18 cellular contexts compared by ENCODE assay signal in genomic region chr1:93463960-93464359, GRCh38. TPM values are rescaled to one million over a fixed set of nuclear protein-coding genes. Genes with fewer than 3 reads are reported as not detected.
DNase-seq lines count a peak whose midpoint lies in the region; ATAC-seq and TF ChIP-seq lines count a peak whose summit lies in the region.
"Had no signal": no experiment of that assay in that cellular context is flagged by ENCODE, and none has a peak within 500 bp of the region (broad histone marks: within the 10 kb centered on the region; RNA-seq: fewer than 3 reads in every experiment).

No MANE protein-coding gene starts in this region.

- no peak for TF ChIP-seq CTCF in GM23338 (conservative IDR thresholded peaks at IDR 0.05; ENCODE audit: low read depth in 2 of 2)
- TF ChIP-seq CTCF in chondrocyte (IDR thresholded peaks at IDR 0.05): no peak

- H3K27me3 ChIP-seq in GM23338 (ENCODE audit: insufficient read depth): no peaks in the 10 kb centered on the region
- no peaks in the 10 kb centered on the region for H3K27me3 ChIP-seq in trophoblast cell (ENCODE audit: insufficient read depth, low read length)

- peaks cover 23% of the 10 kb centered on the region for H3K9me3 Mint-ChIP-seq in GM23338
- peaks cover 12% of the 10 kb centered on the region for H3K9me3 Mint-ChIP-seq in chondrocyte (ENCODE audit: low read depth)

- no peaks in the 10 kb centered on the region for H3K9me2 ChIP-seq in GM23338 (ENCODE audit: insufficient read depth)

- peak overlapping the region; percentile 86 for H3K4ac ChIP-seq in trophoblast cell (ENCODE audit: low read depth, low read length)

- H3K36me3 ChIP-seq in GM23338 (ENCODE audit: insufficient read depth) (no peaks in the 10 kb centered on the region), trophoblast cell (ENCODE audit: control insufficient read depth in 1 of 2, insufficient read depth in 2 of 2, low read length in 2 of 2) (peaks cover 0 to 2% of the 10 kb centered on the region in 2 experiments)

- peaks cover 74% of the 10 kb centered on the region for H4K20me1 ChIP-seq in GM23338 (replicated peaks; ENCODE audit: insufficient read depth)

- no peak overlapping the region for H2BK120ac ChIP-seq in trophoblast cell (ENCODE audit: insufficient read depth, low read length, poor library complexity)

- H3K9me3 ChIP-seq in trophoblast cell (ENCODE audit: insufficient read depth, low read depth, low read length): no peaks in the 10 kb centered on the region

- H3K23ac ChIP-seq in trophoblast cell (ENCODE audit: low read length): no peak overlapping the region

- no peak overlapping the region for H4K8ac ChIP-seq in trophoblast cell (ENCODE audit: low read depth, low read length)

- H2BK5ac ChIP-seq in trophoblast cell (ENCODE audit: low read depth, low read length, poor library complexity): no peak overlapping the region

- H3K27ac Mint-ChIP-seq in GM23338: no peak overlapping the region
- H3K27ac Mint-ChIP-seq in chondrocyte (ENCODE audit: unreplicated experiment): peak overlapping the region; percentile 4
- H3K27ac Mint-ChIP-seq: CD8-positive, alpha-beta memory T cell had no signal

- no peak for DNase-seq in GM23338 (ENCODE audit: low spot score)
- DNase-seq in RPMI8226: peak; percentile 62
- no peak for DNase-seq in chondrocyte (ENCODE audit: low spot score)
- DNase-seq in trophoblast cell: no peak
- DNase-seq in glomerular visceral epithelial cell (ENCODE audit: extremely low spot score): no peak
- no peak for DNase-seq in activated CD8-positive, alpha-beta memory T cell treated with anti-CD3 and anti-CD28 coated beads, Interleukin-2, amount 50 U/mL, for 48 hours
- DNase-seq: C1 segment of cervical spinal cord; CD8-positive, alpha-beta memory T cell; DMS79; KG1; NCI-H1417; NCI-H187; NCI-H226; NCI-H524; NCI-H82; SHP77 had no signal

- no CpG with 5 or more reads among the region's 1 CpG for WGBS in trophoblast cell (ENCODE audit: extremely low coverage, insufficient coverage, insufficient read length)

- H2AFZ ChIP-seq in GM23338 (no peak overlapping the region), trophoblast cell (ENCODE audit: insufficient read depth, low read length, poor library complexity) (no peak overlapping the region)

- H3K4me1 ChIP-seq in GM23338 (ENCODE audit: insufficient read depth): peaks cover 34% of the 10 kb centered on the region
- H3K4me1 ChIP-seq in trophoblast cell (ENCODE audit: control insufficient read depth in 1 of 2, insufficient read depth in 2 of 2, low read length in 2 of 2): no peaks in the 10 kb centered on the region

- no peak overlapping the region for H2AK5ac ChIP-seq in trophoblast cell (ENCODE audit: low read length)

- H3K27me3 Mint-ChIP-seq in GM23338 (ENCODE audit: insufficient read depth, low read depth, poor library complexity): peaks cover 4% of the 10 kb centered on the region
- no peaks in the 10 kb centered on the region for H3K27me3 Mint-ChIP-seq in chondrocyte (ENCODE audit: low read depth)

- no peaks in the 10 kb centered on the region for H3F3A ChIP-seq in GM23338 (replicated peaks; ENCODE audit: low read depth)

- H2BK12ac ChIP-seq in trophoblast cell (ENCODE audit: low read length): no peak overlapping the region

- H3K27ac ChIP-seq in GM23338 (ENCODE audit: low read depth) (0 out of 2 replicates have a peak overlapping the region, but pooled peaks have one; percentile 43), trophoblast cell (ENCODE audit: low read depth, low read length) (no peak overlapping the region)
- H3K27ac ChIP-seq: SK-N-MC had no signal

- H3K79me2 ChIP-seq in GM23338 (replicated peaks; ENCODE audit: insufficient read depth) (peaks cover 100% of the 10 kb centered on the region), trophoblast cell (ENCODE audit: control insufficient read depth, insufficient read depth, low read length, poor library complexity) (peaks cover 20% of the 10 kb centered on the region)

- H3K14ac ChIP-seq in trophoblast cell (ENCODE audit: low read length): no peak overlapping the region

- no peak for ATAC-seq in GM23338
- no peak for ATAC-seq in HG02763 (IDR thresholded peaks at IDR 0.05; ENCODE audit: unreplicated experiment)

- H4K12ac ChIP-seq in trophoblast cell (ENCODE audit: low read depth, low read length): no peak overlapping the region

- H3K9ac ChIP-seq in trophoblast cell (ENCODE audit: low read length): no peak overlapping the region

- no peak overlapping the region for H3K18ac ChIP-seq in trophoblast cell (ENCODE audit: low read length)

- H3K79me1 ChIP-seq in trophoblast cell (ENCODE audit: low read length): no peaks in the 10 kb centered on the region

- H3K4me1 Mint-ChIP-seq in GM23338: peaks cover 30% of the 10 kb centered on the region
- H3K4me1 Mint-ChIP-seq in chondrocyte (ENCODE audit: low read depth): peaks cover 45% of the 10 kb centered on the region
- H3K4me1 Mint-ChIP-seq: CD8-positive, alpha-beta memory T cell had no signal

- H3K4me3 Mint-ChIP-seq in GM23338: no peak overlapping the region
- H3K4me3 Mint-ChIP-seq in chondrocyte (ENCODE audit: unreplicated experiment): no peak overlapping the region
- H3K4me3 Mint-ChIP-seq: CD8-positive, alpha-beta memory T cell had no signal

- H3K36me3 Mint-ChIP-seq in GM23338 (ENCODE audit: low read depth): peaks cover 38% of the 10 kb centered on the region
- peaks cover 4% of the 10 kb centered on the region for H3K36me3 Mint-ChIP-seq in chondrocyte (ENCODE audit: low read depth)

- H3K4me3 ChIP-seq in GM23338: no peak overlapping the region
- H3K4me3 ChIP-seq in trophoblast cell (ENCODE audit: low read depth, low read length): no peak overlapping the region
- H3K4me3 ChIP-seq: SK-N-MC had no signal

- no peak overlapping the region for H4K91ac ChIP-seq in trophoblast cell (ENCODE audit: low read depth, low read length)

- H3K4me2 ChIP-seq in GM23338 (no peak overlapping the region), trophoblast cell (ENCODE audit: low read length) (no peak overlapping the region)

TF ChIP-seq in GM23338, 12 proteins besides CTCF, POLR2A, EP300 and RAD21 (continues in another document):
- no peak for TF ChIP-seq ETS1 (IDR thresholded peaks at IDR 0.05)
- TF ChIP-seq CREB1 (CRISPR knock-in tag; IDR thresholded peaks at IDR 0.05; ENCODE audit: low read depth): no peak
- TF ChIP-seq ZNF331 (CRISPR knock-in tag; IDR thresholded peaks at IDR 0.05; ENCODE audit: low read depth): no peak
- no peak for TF ChIP-seq ZNF114 (CRISPR knock-in tag; IDR thresholded peaks at IDR 0.05)
- TF ChIP-seq POLR2AphosphoS5 (IDR thresholded peaks at IDR 0.05; ENCODE audit: low read depth): no peak

RNA-seq across cellular contexts. Expression of gene FNBP1L, which starts 16.0 kb away (rescaled TPM):
- 114 and 132 TPM in 2 replicates for total RNA-seq in GM23338 (2014; rRNA removed; shearing (Covaris generic))
- polyA plus RNA-seq in GM23338 (2016; fragmentation: Nextera tagmentation; extraction: Ambion mirVana): 48.7 and 56.3 TPM in 2 replicates
- 46.8 to 48.3 TPM (median 47.3 TPM) in 3 replicates for total RNA-seq in chondrocyte
- polyA plus RNA-seq in trophoblast cell (2013): 82.4 and 84.4 TPM in 2 replicates
